ENCODE assay signal across 1 cellular context in the genomic region with DNA sequence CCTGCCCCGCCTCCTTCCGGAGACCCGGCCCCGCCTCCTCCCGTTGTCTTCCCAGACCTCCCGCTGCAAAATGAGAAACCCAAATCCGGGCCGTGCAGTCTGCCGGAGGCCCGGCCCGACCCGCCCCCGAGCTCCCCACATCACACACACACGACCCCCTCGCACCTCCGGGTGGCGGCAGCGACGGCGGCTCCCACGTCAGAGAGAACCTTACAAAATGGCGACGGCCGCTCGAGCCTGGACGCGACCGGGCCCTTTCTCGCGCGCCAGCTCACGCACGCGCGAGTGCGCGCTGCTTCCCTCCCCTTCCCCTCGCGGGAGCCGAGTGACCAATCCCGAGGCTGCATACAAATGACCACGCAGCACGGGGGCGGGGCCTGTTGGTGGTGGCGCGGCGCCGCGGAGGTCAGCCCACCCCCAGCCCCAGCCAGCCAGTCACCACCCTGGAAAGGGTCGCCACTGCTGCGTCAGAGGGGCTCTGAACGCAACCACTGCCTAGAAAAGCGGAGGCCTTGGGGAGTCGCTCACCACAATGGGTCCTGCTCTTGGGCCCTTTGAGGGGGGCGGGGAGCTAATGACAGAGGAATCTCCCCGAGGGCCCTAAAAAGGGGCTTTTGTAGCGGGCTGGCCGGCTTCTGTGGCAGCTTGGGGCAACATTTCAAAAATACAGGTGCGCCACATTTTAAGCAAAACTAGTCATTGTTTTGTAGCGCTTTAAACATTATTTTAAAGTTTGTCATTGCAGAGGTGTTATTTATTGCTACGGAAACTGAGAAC.
TF ChIP-seq lines count a peak whose summit lies in the region.

A gene with protein sequence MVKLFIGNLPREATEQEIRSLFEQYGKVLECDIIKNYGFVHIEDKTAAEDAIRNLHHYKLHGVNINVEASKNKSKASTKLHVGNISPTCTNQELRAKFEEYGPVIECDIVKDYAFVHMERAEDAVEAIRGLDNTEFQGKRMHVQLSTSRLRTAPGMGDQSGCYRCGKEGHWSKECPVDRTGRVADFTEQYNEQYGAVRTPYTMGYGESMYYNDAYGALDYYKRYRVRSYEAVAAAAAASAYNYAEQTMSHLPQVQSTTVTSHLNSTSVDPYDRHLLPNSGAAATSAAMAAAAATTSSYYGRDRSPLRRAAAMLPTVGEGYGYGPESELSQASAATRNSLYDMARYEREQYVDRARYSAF (minus strand): TSS at position 289 of the 777 bp plus-strand sequence. CDS start 808 bp downstream, outside the sequence.

TF ChIP-seq in HepG2, 621 proteins besides CTCF, POLR2A, EP300 and RAD21 (continued from another document and continues in another):
- TF ChIP-seq, protein P1, sequence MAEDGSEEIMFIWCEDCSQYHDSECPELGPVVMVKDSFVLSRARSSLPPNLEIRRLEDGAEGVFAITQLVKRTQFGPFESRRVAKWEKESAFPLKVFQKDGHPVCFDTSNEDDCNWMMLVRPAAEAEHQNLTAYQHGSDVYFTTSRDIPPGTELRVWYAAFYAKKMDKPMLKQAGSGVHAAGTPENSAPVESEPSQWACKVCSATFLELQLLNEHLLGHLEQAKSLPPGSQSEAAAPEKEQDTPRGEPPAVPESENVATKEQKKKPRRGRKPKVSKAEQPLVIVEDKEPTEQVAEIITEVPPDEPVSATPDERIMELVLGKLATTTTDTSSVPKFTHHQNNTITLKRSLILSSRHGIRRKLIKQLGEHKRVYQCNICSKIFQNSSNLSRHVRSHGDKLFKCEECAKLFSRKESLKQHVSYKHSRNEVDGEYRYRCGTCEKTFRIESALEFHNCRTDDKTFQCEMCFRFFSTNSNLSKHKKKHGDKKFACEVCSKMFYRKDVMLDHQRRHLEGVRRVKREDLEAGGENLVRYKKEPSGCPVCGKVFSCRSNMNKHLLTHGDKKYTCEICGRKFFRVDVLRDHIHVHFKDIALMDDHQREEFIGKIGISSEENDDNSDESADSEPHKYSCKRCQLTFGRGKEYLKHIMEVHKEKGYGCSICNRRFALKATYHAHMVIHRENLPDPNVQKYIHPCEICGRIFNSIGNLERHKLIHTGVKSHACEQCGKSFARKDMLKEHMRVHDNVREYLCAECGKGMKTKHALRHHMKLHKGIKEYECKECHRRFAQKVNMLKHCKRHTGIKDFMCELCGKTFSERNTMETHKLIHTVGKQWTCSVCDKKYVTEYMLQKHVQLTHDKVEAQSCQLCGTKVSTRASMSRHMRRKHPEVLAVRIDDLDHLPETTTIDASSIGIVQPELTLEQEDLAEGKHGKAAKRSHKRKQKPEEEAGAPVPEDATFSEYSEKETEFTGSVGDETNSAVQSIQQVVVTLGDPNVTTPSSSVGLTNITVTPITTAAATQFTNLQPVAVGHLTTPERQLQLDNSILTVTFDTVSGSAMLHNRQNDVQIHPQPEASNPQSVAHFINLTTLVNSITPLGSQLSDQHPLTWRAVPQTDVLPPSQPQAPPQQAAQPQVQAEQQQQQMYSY (CRISPR knock-in tag; IDR thresholded peaks at IDR 0.05), result no peak
- TF ChIP-seq TGIF2 (CRISPR knock-in tag; IDR thresholded peaks at IDR 0.05) (peak; percentile 37; the same call in 1 of the 2 replicates), KDM2A (CRISPR knock-in tag; IDR thresholded peaks at IDR 0.05; ENCODE audit: borderline replicate concordance, low read depth) (peak; percentile 97), SETDB1 (CRISPR knock-in tag; IDR thresholded peaks at IDR 0.05; ENCODE audit: borderline replicate concordance) (no peak), ZNF782 (CRISPR knock-in tag; IDR thresholded peaks at IDR 0.05; ENCODE audit: borderline replicate concordance) (peak; percentile 73; the same call in 1 of the 2 replicates), ZSCAN22 (CRISPR knock-in tag; IDR thresholded peaks at IDR 0.05) (no peak), ATM (IDR thresholded peaks at IDR 0.05; ENCODE audit: borderline replicate concordance) (no peak), ATF7-NPFF (CRISPR knock-in tag; IDR thresholded peaks at IDR 0.05; ENCODE audit: low read depth) (peak; percentile 84), HIVEP1 (CRISPR knock-in tag; IDR thresholded peaks at IDR 0.05) (peak; percentile 61; the same call in 1 of the 2 replicates), FOXK1 (CRISPR knock-in tag; IDR thresholded peaks at IDR 0.05; ENCODE audit: borderline replicate concordance, low read depth) (0 out of 2 replicates have a peak, but pooled peaks have one; percentile 10), U2AF2 (IDR thresholded peaks at IDR 0.05; ENCODE audit: low read depth, low read length) (no peak), ZNF644 (CRISPR knock-in tag; IDR thresholded peaks at IDR 0.05; ENCODE audit: low read depth) (no peak), ZNF879 (CRISPR knock-in tag; IDR thresholded peaks at IDR 0.05) (no peak), MED13 (CRISPR knock-in tag; IDR thresholded peaks at IDR 0.05) (peak; percentile 70; the same call in 1 of the 2 replicates), BCL6 (CRISPR knock-in tag; IDR thresholded peaks at IDR 0.05) (no peak), TAF1 (CRISPR knock-in tag; IDR thresholded peaks at IDR 0.05) (peak; percentile 70), KLF12 (CRISPR knock-in tag; IDR thresholded peaks at IDR 0.05; ENCODE audit: borderline replicate concordance) (peak; percentile 63; the same call in 1 of the 2 replicates), ASH2L (IDR thresholded peaks at IDR 0.05; ENCODE audit: insufficient read length, low read depth, low read length) (peak; percentile 86), ARID2 (CRISPR knock-in tag; IDR thresholded peaks at IDR 0.05; ENCODE audit: borderline replicate concordance) (0 out of 2 replicates have a peak, but pooled peaks have one; percentile 74), HOXA7 (CRISPR knock-in tag; IDR thresholded peaks at IDR 0.05) (no peak), ZNF629 (CRISPR knock-in tag; conservative IDR thresholded peaks at IDR 0.05) (no peak), HNF4A (CRISPR knock-in tag; IDR thresholded peaks at IDR 0.05) (0 out of 2 replicates have a peak, but pooled peaks have one; percentile 4), ZBTB7A (CRISPR knock-in tag; IDR thresholded peaks at IDR 0.05) (peak; percentile 46; the same call in 1 of the 2 replicates), SNAI1 (CRISPR knock-in tag; IDR thresholded peaks at IDR 0.05; ENCODE audit: borderline replicate concordance) (peak; percentile 80; the same call in 1 of the 2 replicates), SMYD3 (CRISPR knock-in tag; IDR thresholded peaks at IDR 0.05) (no peak; the same call in 1 of the 2 replicates), AGO1 (IDR thresholded peaks at IDR 0.05; ENCODE audit: low read depth, low read length, poor library complexity, severe bottlenecking) (peak; percentile 87), KDM6A (CRISPR knock-in tag; IDR thresholded peaks at IDR 0.05; ENCODE audit: low read depth) (no peak)
- TF ChIP-seq, protein P2, sequence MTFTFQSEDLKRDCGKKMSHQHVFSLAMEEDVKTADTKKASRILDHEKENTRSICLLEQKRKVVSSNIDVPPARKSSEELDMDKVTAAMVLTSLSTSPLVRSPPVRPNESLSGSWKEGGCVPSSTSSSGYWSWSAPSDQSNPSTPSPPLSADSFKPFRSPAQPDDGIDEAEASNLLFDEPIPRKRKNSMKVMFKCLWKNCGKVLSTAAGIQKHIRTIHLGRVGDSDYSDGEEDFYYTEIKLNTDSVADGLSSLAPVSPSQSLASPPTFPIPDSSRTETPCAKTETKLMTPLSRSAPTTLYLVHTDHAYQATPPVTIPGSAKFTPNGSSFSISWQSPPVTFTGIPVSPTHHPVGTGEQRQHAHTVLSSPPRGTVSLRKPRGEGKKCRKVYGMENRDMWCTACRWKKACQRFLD (CRISPR knock-in tag; IDR thresholded peaks at IDR 0.05; ENCODE audit: borderline replicate concordance), result peak; percentile 52; the same call in 1 of the 2 replicates
- TF ChIP-seq, protein P3, sequence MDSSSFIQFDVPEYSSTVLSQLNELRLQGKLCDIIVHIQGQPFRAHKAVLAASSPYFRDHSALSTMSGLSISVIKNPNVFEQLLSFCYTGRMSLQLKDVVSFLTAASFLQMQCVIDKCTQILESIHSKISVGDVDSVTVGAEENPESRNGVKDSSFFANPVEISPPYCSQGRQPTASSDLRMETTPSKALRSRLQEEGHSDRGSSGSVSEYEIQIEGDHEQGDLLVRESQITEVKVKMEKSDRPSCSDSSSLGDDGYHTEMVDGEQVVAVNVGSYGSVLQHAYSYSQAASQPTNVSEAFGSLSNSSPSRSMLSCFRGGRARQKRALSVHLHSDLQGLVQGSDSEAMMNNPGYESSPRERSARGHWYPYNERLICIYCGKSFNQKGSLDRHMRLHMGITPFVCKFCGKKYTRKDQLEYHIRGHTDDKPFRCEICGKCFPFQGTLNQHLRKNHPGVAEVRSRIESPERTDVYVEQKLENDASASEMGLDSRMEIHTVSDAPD (CRISPR knock-in tag; IDR thresholded peaks at IDR 0.05), result 0 out of 2 replicates have a peak, but pooled peaks have one; percentile 26
- TF ChIP-seq, protein P4, sequence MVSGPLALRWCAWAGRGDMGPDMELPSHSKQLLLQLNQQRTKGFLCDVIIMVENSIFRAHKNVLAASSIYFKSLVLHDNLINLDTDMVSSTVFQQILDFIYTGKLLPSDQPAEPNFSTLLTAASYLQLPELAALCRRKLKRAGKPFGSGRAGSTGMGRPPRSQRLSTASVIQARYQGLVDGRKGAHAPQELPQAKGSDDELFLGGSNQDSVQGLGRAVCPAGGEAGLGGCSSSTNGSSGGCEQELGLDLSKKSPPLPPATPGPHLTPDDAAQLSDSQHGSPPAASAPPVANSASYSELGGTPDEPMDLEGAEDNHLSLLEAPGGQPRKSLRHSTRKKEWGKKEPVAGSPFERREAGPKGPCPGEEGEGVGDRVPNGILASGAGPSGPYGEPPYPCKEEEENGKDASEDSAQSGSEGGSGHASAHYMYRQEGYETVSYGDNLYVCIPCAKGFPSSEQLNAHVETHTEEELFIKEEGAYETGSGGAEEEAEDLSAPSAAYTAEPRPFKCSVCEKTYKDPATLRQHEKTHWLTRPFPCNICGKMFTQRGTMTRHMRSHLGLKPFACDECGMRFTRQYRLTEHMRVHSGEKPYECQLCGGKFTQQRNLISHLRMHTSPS (CRISPR knock-in tag; IDR thresholded peaks at IDR 0.05; ENCODE audit: low read depth), result no peak
- TF ChIP-seq, protein P5, sequence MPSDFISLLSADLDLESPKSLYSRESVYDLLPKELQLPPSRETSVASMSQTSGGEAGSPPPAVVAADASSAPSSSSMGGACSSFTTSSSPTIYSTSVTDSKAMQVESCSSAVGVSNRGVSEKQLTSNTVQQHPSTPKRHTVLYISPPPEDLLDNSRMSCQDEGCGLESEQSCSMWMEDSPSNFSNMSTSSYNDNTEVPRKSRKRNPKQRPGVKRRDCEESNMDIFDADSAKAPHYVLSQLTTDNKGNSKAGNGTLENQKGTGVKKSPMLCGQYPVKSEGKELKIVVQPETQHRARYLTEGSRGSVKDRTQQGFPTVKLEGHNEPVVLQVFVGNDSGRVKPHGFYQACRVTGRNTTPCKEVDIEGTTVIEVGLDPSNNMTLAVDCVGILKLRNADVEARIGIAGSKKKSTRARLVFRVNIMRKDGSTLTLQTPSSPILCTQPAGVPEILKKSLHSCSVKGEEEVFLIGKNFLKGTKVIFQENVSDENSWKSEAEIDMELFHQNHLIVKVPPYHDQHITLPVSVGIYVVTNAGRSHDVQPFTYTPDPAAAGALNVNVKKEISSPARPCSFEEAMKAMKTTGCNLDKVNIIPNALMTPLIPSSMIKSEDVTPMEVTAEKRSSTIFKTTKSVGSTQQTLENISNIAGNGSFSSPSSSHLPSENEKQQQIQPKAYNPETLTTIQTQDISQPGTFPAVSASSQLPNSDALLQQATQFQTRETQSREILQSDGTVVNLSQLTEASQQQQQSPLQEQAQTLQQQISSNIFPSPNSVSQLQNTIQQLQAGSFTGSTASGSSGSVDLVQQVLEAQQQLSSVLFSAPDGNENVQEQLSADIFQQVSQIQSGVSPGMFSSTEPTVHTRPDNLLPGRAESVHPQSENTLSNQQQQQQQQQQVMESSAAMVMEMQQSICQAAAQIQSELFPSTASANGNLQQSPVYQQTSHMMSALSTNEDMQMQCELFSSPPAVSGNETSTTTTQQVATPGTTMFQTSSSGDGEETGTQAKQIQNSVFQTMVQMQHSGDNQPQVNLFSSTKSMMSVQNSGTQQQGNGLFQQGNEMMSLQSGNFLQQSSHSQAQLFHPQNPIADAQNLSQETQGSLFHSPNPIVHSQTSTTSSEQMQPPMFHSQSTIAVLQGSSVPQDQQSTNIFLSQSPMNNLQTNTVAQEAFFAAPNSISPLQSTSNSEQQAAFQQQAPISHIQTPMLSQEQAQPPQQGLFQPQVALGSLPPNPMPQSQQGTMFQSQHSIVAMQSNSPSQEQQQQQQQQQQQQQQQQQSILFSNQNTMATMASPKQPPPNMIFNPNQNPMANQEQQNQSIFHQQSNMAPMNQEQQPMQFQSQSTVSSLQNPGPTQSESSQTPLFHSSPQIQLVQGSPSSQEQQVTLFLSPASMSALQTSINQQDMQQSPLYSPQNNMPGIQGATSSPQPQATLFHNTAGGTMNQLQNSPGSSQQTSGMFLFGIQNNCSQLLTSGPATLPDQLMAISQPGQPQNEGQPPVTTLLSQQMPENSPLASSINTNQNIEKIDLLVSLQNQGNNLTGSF (CRISPR knock-in tag; IDR thresholded peaks at IDR 0.05), result no peak
- TF ChIP-seq, protein P6, sequence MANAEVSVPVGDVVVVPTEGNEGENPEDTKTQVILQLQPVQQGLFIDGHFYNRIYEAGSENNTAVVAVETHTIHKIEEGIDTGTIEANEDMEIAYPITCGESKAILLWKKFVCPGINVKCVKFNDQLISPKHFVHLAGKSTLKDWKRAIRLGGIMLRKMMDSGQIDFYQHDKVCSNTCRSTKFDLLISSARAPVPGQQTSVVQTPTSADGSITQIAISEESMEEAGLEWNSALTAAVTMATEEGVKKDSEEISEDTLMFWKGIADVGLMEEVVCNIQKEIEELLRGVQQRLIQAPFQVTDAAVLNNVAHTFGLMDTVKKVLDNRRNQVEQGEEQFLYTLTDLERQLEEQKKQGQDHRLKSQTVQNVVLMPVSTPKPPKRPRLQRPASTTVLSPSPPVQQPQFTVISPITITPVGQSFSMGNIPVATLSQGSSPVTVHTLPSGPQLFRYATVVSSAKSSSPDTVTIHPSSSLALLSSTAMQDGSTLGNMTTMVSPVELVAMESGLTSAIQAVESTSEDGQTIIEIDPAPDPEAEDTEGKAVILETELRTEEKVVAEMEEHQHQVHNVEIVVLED (CRISPR knock-in tag; IDR thresholded peaks at IDR 0.05; ENCODE audit: borderline replicate concordance), result peak; percentile 89
- TF ChIP-seq, protein P7, sequence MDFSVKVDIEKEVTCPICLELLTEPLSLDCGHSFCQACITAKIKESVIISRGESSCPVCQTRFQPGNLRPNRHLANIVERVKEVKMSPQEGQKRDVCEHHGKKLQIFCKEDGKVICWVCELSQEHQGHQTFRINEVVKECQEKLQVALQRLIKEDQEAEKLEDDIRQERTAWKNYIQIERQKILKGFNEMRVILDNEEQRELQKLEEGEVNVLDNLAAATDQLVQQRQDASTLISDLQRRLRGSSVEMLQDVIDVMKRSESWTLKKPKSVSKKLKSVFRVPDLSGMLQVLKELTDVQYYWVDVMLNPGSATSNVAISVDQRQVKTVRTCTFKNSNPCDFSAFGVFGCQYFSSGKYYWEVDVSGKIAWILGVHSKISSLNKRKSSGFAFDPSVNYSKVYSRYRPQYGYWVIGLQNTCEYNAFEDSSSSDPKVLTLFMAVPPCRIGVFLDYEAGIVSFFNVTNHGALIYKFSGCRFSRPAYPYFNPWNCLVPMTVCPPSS (IDR thresholded peaks at IDR 0.05), result no peak
